1 cellular context compared by ENCODE assay signal in the genomic region with DNA sequence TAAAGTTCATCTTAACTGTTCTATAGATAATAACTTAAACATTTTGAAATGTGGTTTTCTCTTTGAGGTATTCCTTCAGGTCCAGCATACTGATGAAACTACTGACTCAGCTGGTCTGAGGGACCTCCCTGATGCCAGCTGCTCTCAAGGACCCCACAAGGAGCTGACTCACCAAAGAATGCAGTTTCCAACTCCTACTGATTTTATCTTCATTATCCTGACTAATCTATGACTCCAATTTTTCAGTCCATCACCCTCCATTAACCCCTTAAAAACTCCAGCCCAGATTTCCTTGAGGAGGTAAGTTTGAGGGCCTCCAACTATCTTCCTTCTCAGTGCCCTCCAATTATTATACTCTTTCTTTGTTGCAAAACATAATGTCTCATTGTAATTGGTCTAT.
TF ChIP-seq lines count a peak whose summit lies in the region.

No MANE protein-coding gene starts in this region.

TF ChIP-seq in HepG2, 621 proteins besides CTCF, POLR2A, EP300 and RAD21:
- TF ChIP-seq RBAK (CRISPR knock-in tag; IDR thresholded peaks at IDR 0.05) (no peak), ZNF552 (CRISPR knock-in tag; IDR thresholded peaks at IDR 0.05; ENCODE audit: borderline replicate concordance) (no peak), MTF2 (CRISPR knock-in tag; IDR thresholded peaks at IDR 0.05; ENCODE audit: borderline replicate concordance) (no peak), JUND (CRISPR knock-in tag; IDR thresholded peaks at IDR 0.05) (no peak)
